In genomic region chr3:132660745-132661067, GRCh38 we compare ENCODE assay signal across 8 cellular contexts. TPM values are rescaled to one million over a fixed set of nuclear protein-coding genes. Genes with fewer than 3 reads are reported as not detected.
DNase-seq lines count a peak whose midpoint lies in the region; ATAC-seq, FAIRE-seq and TF ChIP-seq lines count a peak whose summit lies in the region.

No MANE protein-coding gene starts in this region.

- BruUV-seq in mammary epithelial cell (replicated peaks; lab: Mats Ljungman, UMichigan) (no TSS peak), HepG2 (replicated peaks; lab: Mats Ljungman, UMichigan) (no TSS peak)

- H3K27me3 ChIP-seq in mammary epithelial cell (ENCODE audit: insufficient read depth, low read length) (no peaks in the 10 kb centered on the region), HepG2 (ENCODE audit: control insufficient read depth in 1 of 2, insufficient read depth in 2 of 2, low read length in 2 of 2) (no peaks in the 10 kb centered on the region), thymus (ENCODE audit: control insufficient read depth, insufficient read depth) (no peaks in the 10 kb centered on the region)

- peak overlapping the region; percentile 96 for H2AFZ ChIP-seq in mammary epithelial cell (ENCODE audit: low read depth, low read length)
- H2AFZ ChIP-seq in HepG2 (ENCODE audit: low read length) = peak overlapping the region; percentile 65

- H3K36me3 ChIP-seq in KOPT-K1 (ENCODE audit: insufficient read depth, low read length) (peaks cover under 1% of the 10 kb centered on the region; the same call in 1 of the 2 replicates), mammary epithelial cell (ENCODE audit: insufficient read depth, low read length) (no peaks in the 10 kb centered on the region), HepG2 (replicated peaks in 1 of 2; ENCODE audit: control insufficient read depth in 1 of 2, insufficient read depth in 2 of 2, low read length in 2 of 2) (no peaks in the 10 kb centered on the region; a peak in 1 of 5 replicates), thymus (ENCODE audit: control insufficient read depth, insufficient read depth) (no peaks in the 10 kb centered on the region)

- no peak for TF ChIP-seq POLR2A in HepG2 (IDR thresholded peaks at IDR 0.05; ENCODE audit: insufficient read depth in 1 of 2, low read depth in 2 of 2, low read length in 2 of 2)

- no peaks in the 10 kb centered on the region for H3K9me3 ChIP-seq in KOPT-K1 (ENCODE audit: insufficient read depth, low read length, poor library complexity, severe bottlenecking)
- H3K9me3 ChIP-seq in mammary epithelial cell (replicated peaks; ENCODE audit: insufficient read depth, low read length) = no peaks in the 10 kb centered on the region
- H3K9me3 ChIP-seq in HepG2 (ENCODE audit: low read length) = no peaks in the 10 kb centered on the region
- H3K9me3 ChIP-seq in thymus (ENCODE audit: control insufficient read depth) = no peaks in the 10 kb centered on the region

- in situ Hi-C loops in mammary epithelial cell (cut with MboI; ENCODE audit: low sequenced_read_pairs in 2 of 2) = no loop called here
- in situ Hi-C loops in HepG2 (cut with HindIII; ENCODE audit: extremely low pct_ligation_motif_present, low pct_unique_long_range_greater_than_20kb) = no loop called here

- ATAC-seq in GM19025 (IDR thresholded peaks at IDR 0.05; ENCODE audit: low read depth, unreplicated experiment) = peak; percentile 1
- peak; percentile 23 for ATAC-seq in HepG2

- H3K79me2 ChIP-seq in mammary epithelial cell (ENCODE audit: insufficient read depth, low read length) (peaks cover 91% of the 10 kb centered on the region), HepG2 (ENCODE audit: insufficient read depth, low read length) (peaks cover 58% of the 10 kb centered on the region)

- no peak for TF ChIP-seq EP300 in HepG2 (IDR thresholded peaks at IDR 0.05; ENCODE audit: low read depth in 2 of 2, low read length in 2 of 2)
- TF ChIP-seq EP300 in HepG2 (CRISPR knock-in tag; IDR thresholded peaks at IDR 0.05; ENCODE audit: borderline replicate concordance) = no peak

- H4K20me1 ChIP-seq in mammary epithelial cell (ENCODE audit: insufficient read depth, low read length) = no peaks in the 10 kb centered on the region
- H4K20me1 ChIP-seq in HepG2 (ENCODE audit: insufficient read depth, low read length) = peaks cover 8% of the 10 kb centered on the region; the same call in 1 of the 2 replicates

- peak overlapping the region; percentile 80 for H3K4me3 ChIP-seq in AG04449 (ENCODE audit: low read depth, low read length)
- peak overlapping the region; percentile 69 to 99 (median 93) for H3K4me3 ChIP-seq in mammary epithelial cell (replicated peaks in 1 of 3; ENCODE audit: insufficient read depth in 1 of 3, low read depth in 2 of 3, low read length in 3 of 3)
- H3K4me3 ChIP-seq in HepG2 (replicated peaks in 1 of 3; ENCODE audit: insufficient read depth in 1 of 3, low read depth in 2 of 3, low read length in 3 of 3) = peak overlapping the region; percentile 89 to 100 (median 96)
- H3K4me3 ChIP-seq in thymus (ENCODE audit: low read length) = peak overlapping the region; percentile 77

- WGBS in mammary epithelial cell (ENCODE audit: low coverage, missing lambda C conversion rate) = 2% methylated on average over 7 of the region's 11 CpGs
- 0% methylated on average over 7 of the region's 11 CpGs for WGBS in HepG2 (ENCODE audit: low lambda C conversion rate)
- WGBS in thymus = 1% methylated on average over 11 of the region's 11 CpGs

- intact Hi-C loops in mammary epithelial cell (cut with micrococcal nuclease) = no loop called here
- intact Hi-C loops in HepG2 (cut with micrococcal nuclease; ENCODE audit: unreplicated experiment) = no loop called here

- FAIRE-seq in HepG2 (lab: Jason Lieb, UNC) = no peak

- DNase-seq in AG04449 (ENCODE audit: low read depth, low spot score) (no peak), mammary epithelial cell (no peak), HepG2 (ENCODE audit: low spot score) (no peak), NCI-H1436 (lab: John Stamatoyannopoulos, UW) (no peak), NCI-H748 treated with DMSO at 0.1 percent for 48 hours (lab: John Stamatoyannopoulos, UW) (no peak)

- dilution Hi-C loops in mammary epithelial cell (cut with HindIII; ENCODE audit: low sequenced_read_pairs) = no loop called here

- H3K4me1 ChIP-seq in mammary epithelial cell (ENCODE audit: insufficient read depth, low read length) (peaks cover 5% of the 10 kb centered on the region), HepG2 (ENCODE audit: insufficient read depth, low read length) (peaks cover 61% of the 10 kb centered on the region), thymus (ENCODE audit: control insufficient read depth, insufficient read depth, low read length) (peaks cover 3% of the 10 kb centered on the region)

- peak overlapping the region; percentile 82 for H3K27ac ChIP-seq in KOPT-K1 (ENCODE audit: low read depth, low read length, poor library complexity, severe bottlenecking)
- H3K27ac ChIP-seq in mammary epithelial cell (ENCODE audit: insufficient read depth, low read depth, low read length) = peak overlapping the region; percentile 86
- peak overlapping the region; percentile 88 for H3K27ac ChIP-seq in HepG2 (ENCODE audit: extremely low read length, insufficient read depth, low read length)
- peak overlapping the region; percentile 55 for H3K27ac ChIP-seq in thymus (ENCODE audit: low read depth)

- POLR2A ChIA-PET in AG04449 (lab: Yijun Ruan, JAX) = interaction anchor here (0.6 kb wide), 1 partner anchor 37 kb away, joined by 3 read pairs; no protein-coding TSS in a partner anchor
- POLR2A ChIA-PET in HepG2 (lab: Yijun Ruan, JAX) = interaction anchor here (1.2 to 2.4 kb wide), 5 partner anchors 9 to 61 kb away, joined by 3 to 6 read pairs (median 5); no protein-coding TSS in a partner anchor

- no peak for TF ChIP-seq RAD21 in HepG2 (CRISPR knock-in tag; IDR thresholded peaks at IDR 0.05)

- CTCF ChIA-PET in AG04449 (lab: Yijun Ruan, JAX) (interaction anchor here (0.6 to 5.4 kb wide), 5 partner anchors 16 to 133 kb away, joined by 3 to 58 read pairs (median 5); no protein-coding TSS in a partner anchor), mammary epithelial cell (lab: Charles Lee; ENCODE audit: low non-redundant PET) (interaction anchor here (0.6 kb wide), 1 partner anchor 167 kb away, joined by 4 read pairs; no protein-coding TSS in a partner anchor), HepG2 (lab: Yijun Ruan, JAX; ENCODE audit: low intra/inter-chr PET ratio, low total read pairs) (no interaction called here)

- H3K9ac ChIP-seq in mammary epithelial cell (ENCODE audit: insufficient read depth, low read length) (peak overlapping the region; percentile 85), HepG2 (ENCODE audit: insufficient read depth, low read depth, low read length) (peak overlapping the region; percentile 96)

- H3K4me2 ChIP-seq in mammary epithelial cell (ENCODE audit: insufficient read depth, low read depth, low read length) = peak overlapping the region; percentile 97
- peak overlapping the region; percentile 79 for H3K4me2 ChIP-seq in HepG2 (ENCODE audit: low read depth, low read length)

- no peak for TF ChIP-seq CTCF in AG04449 (IDR thresholded peaks at IDR 0.05; ENCODE audit: insufficient read depth, low read length, missing control alignments)
- TF ChIP-seq CTCF in mammary epithelial cell (conservative IDR thresholded peaks at IDR 0.05 in 1 of 2, IDR thresholded peaks at IDR 0.05 in 1 of 2; ENCODE audit: extremely low read depth in 1 of 2, insufficient read depth in 1 of 2, low read depth in 1 of 2, low read length in 2 of 2) = no peak
- TF ChIP-seq CTCF in HepG2 (CRISPR knock-in tag; IDR thresholded peaks at IDR 0.05) = no peak

RNA-seq across cellular contexts. Expression of gene UBA5, which starts 0.6 kb away (rescaled TPM):
- total RNA-seq in mammary epithelial cell (10 to 100 TPM; 29.2 to 38.6 TPM), HepG2 (2016; rRNA removed; fragmentation: Illumina TruSeq; extraction: Trizol) (46.8 and 52.2 TPM in 2 replicates)
- polyA plus RNA-seq in mammary epithelial cell (17.8 TPM), HepG2 (2011; rRNA removed) (21.3 and 30.2 TPM in 2 replicates), thymus (42.6 TPM)
- polyA minus RNA-seq in mammary epithelial cell = 7.0 TPM
- total RNA-seq in HepG2 (2016; cell fraction: cytosol; rRNA removed; fragmentation: Illumina TruSeq; extraction: Trizol; ENCODE audit: low read depth) = 3.6 and 4.1 TPM in 2 replicates
- 49.8 and 51.5 TPM in 2 replicates for total RNA-seq in HepG2 (2016; cell fraction: insoluble cytoplasmic fraction; rRNA removed; fragmentation: Illumina TruSeq; extraction: Trizol)
- 13.8 and 14.4 TPM in 2 replicates for total RNA-seq in HepG2 (2016; cell fraction: membrane; rRNA removed; fragmentation: Illumina TruSeq; extraction: Trizol)
- 62.0 and 62.2 TPM in 2 replicates for total RNA-seq in HepG2 (2016; cell fraction: nucleus; rRNA removed; fragmentation: Illumina TruSeq; extraction: Trizol)
- polyA plus RNA-seq in HepG2 (2011; cell fraction: cytosol; rRNA removed) = 11.3 and 16.2 TPM in 2 replicates
- 42.3 and 49.7 TPM in 2 replicates for polyA plus RNA-seq in HepG2 (2011; cell fraction: nucleus; rRNA removed)
- polyA plus RNA-seq in HepG2 (2012) = 17.7 and 33.8 TPM in 2 replicates
- 3.6 and 3.7 TPM in 2 replicates for polyA plus RNA-seq in HepG2 (2016; cell fraction: cytosol; fragmentation: Illumina TruSeq; extraction: Trizol; ENCODE audit: low read depth)
- 63.2 and 68.1 TPM in 2 replicates for polyA plus RNA-seq in HepG2 (2016; cell fraction: insoluble cytoplasmic fraction; fragmentation: Illumina TruSeq; extraction: Trizol; ENCODE audit: low read depth)
- polyA plus RNA-seq in HepG2 (2016; cell fraction: membrane; fragmentation: Illumina TruSeq; extraction: Trizol; ENCODE audit: low read depth) = 7.8 and 8.1 TPM in 2 replicates
- polyA plus RNA-seq in HepG2 (2016; cell fraction: nucleus; fragmentation: Illumina TruSeq; extraction: Trizol; ENCODE audit: insufficient read depth, low read depth) = 81.5 and 95.4 TPM in 2 replicates
- 15.0 and 16.8 TPM in 2 replicates for polyA minus RNA-seq in HepG2 (2011; rRNA and poly(A)+ RNA removed; ENCODE audit: low replicate concordance)
- 20.6 and 22.0 TPM in 2 replicates for polyA minus RNA-seq in HepG2 (2011; cell fraction: cytosol; rRNA and poly(A)+ RNA removed)
- polyA minus RNA-seq in HepG2 (2011; cell fraction: nucleus; rRNA and poly(A)+ RNA removed) = 88.2 and 89.1 TPM in 2 replicates

RNA-seq across cellular contexts. Expression of gene ACAD11, which starts 1.1 kb away (rescaled TPM):
- total RNA-seq in mammary epithelial cell (10 to 100 TPM; 24.9 to 32.2 TPM), HepG2 (2016; rRNA removed; fragmentation: Illumina TruSeq; extraction: Trizol) (30.0 and 30.6 TPM in 2 replicates)
- polyA plus RNA-seq in mammary epithelial cell (11.9 TPM), HepG2 (2011; rRNA removed) (52.7 and 56.9 TPM in 2 replicates), thymus (26.2 TPM)
- polyA minus RNA-seq in mammary epithelial cell = 38.7 TPM
- 2.7 and 8.9 TPM in 2 replicates for total RNA-seq in HepG2 (2016; cell fraction: cytosol; rRNA removed; fragmentation: Illumina TruSeq; extraction: Trizol; ENCODE audit: low read depth)
- total RNA-seq in HepG2 (2016; cell fraction: insoluble cytoplasmic fraction; rRNA removed; fragmentation: Illumina TruSeq; extraction: Trizol) = 27.3 and 30.2 TPM in 2 replicates
- total RNA-seq in HepG2 (2016; cell fraction: membrane; rRNA removed; fragmentation: Illumina TruSeq; extraction: Trizol) = 3.5 and 4.1 TPM in 2 replicates
- 46.2 and 55.3 TPM in 2 replicates for total RNA-seq in HepG2 (2016; cell fraction: nucleus; rRNA removed; fragmentation: Illumina TruSeq; extraction: Trizol)
- 7.3 and 7.6 TPM in 2 replicates for polyA plus RNA-seq in HepG2 (2011; cell fraction: cytosol; rRNA removed)
- polyA plus RNA-seq in HepG2 (2011; cell fraction: nucleus; rRNA removed) = 160 and 162 TPM in 2 replicates
- polyA plus RNA-seq in HepG2 (2012) = 22.4 and 40.7 TPM in 2 replicates
- 0.53 and 0.63 TPM in 2 replicates for polyA plus RNA-seq in HepG2 (2016; cell fraction: cytosol; fragmentation: Illumina TruSeq; extraction: Trizol; ENCODE audit: low read depth)
- polyA plus RNA-seq in HepG2 (2016; cell fraction: insoluble cytoplasmic fraction; fragmentation: Illumina TruSeq; extraction: Trizol; ENCODE audit: low read depth) = 15.3 and 17.0 TPM in 2 replicates
- polyA plus RNA-seq in HepG2 (2016; cell fraction: membrane; fragmentation: Illumina TruSeq; extraction: Trizol; ENCODE audit: low read depth) = 1.6 and 1.9 TPM in 2 replicates
- 99.4 TPM in 2 replicates for polyA plus RNA-seq in HepG2 (2016; cell fraction: nucleus; fragmentation: Illumina TruSeq; extraction: Trizol; ENCODE audit: insufficient read depth, low read depth)
- polyA minus RNA-seq in HepG2 (2011; rRNA and poly(A)+ RNA removed; ENCODE audit: low replicate concordance) = 9.9 and 28.6 TPM in 2 replicates
- 6.8 and 9.4 TPM in 2 replicates for polyA minus RNA-seq in HepG2 (2011; cell fraction: cytosol; rRNA and poly(A)+ RNA removed)
- polyA minus RNA-seq in HepG2 (2011; cell fraction: nucleus; rRNA and poly(A)+ RNA removed) = 122 and 126 TPM in 2 replicates
